ENCODE assay signal across 17 cellular contexts in the genomic region with DNA sequence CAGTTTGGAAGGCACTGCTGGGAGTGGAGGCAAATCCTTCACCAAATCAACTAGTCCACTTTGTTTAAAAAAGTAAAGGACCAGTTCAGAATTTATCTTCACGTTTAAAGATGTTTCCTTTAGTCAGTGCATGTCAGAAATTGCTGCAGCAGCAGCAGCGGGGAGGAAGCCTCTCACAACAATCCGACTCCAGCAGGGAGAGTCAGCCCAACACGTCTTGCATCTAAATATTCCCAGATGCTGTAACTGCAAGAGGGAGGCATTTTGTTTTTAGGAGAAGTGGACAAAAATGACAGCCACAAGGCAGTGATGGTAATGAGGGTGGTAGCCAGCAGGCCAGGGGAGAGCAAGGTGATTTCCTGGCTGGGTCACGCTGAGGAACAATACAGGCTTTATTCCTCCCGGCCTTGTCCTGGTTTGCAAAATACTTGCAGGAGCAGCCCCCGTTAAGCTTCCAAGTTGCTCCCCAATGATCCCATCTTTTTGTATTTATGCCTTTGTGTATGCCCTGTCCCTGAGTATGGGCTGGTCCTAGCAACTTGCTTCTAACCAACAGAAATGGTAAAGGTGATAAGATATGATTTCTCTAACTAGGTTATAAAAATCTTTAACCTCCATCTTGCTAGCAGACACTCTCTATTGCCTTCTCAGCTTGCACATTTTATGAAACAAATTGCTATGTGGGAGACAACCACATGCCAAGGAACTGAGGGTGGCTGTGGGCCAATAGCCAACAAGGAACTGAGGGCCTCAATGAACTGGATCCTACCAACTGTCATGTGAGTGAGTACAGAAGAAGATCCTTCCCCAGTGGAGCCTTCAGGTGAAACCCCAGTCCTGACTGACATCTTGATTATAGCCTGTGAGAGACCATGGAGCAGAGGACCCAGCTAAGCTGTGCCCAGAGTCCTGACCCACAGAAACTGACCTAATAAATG.
A peak's percentile ranks its signal among the peaks of the same experiment; 100 is the strongest.
DNase-seq lines count a peak whose midpoint lies in the region; ATAC-seq and TF ChIP-seq lines count a peak whose summit lies in the region.
"Had no signal": no experiment of that assay in that cellular context is flagged by ENCODE, and none has a peak within 500 bp of the region (broad histone marks: within the 10 kb centered on the region; RNA-seq: fewer than 3 reads in every experiment).

No MANE protein-coding gene starts in this region.

- no peak for TF ChIP-seq CTCF in HEK293 (tag by site-specific recombination; IDR thresholded peaks at IDR 0.05)
- no peak for TF ChIP-seq CTCF in brain (conservative IDR thresholded peaks at IDR 0.05)

- H3K27ac ChIP-seq in HEK293 (ENCODE audit: extremely low read depth, low read depth, low read length) = no peak overlapping the region
- H3K27ac ChIP-seq: HL-60, KMS-11 had no signal

- intact Hi-C loops in sciatic nerve (cut with DNase I) = no loop called here

- POLR2A ChIA-PET in HEK293 (lab: Yijun Ruan, JAX) = no interaction called here

- H3K36me3 Mint-ChIP-seq in brain = no peaks in the 10 kb centered on the region

- ATAC-seq in sciatic nerve (peak; percentile 48), GM18502 (IDR thresholded peaks at IDR 0.05; ENCODE audit: poor library complexity, unreplicated experiment) (no peak), HG03108 (IDR thresholded peaks at IDR 0.05; ENCODE audit: unreplicated experiment) (no peak)
- ATAC-seq: Panc1 had no signal

- no peaks in the 10 kb centered on the region for H3K27me3 ChIP-seq in HAP-1 (ENCODE audit: low read depth)

- in situ Hi-C loops in HAP-1 (cut with MboI; ENCODE audit: low sequenced_read_pairs) = no loop called here

- H3K27me3 Mint-ChIP-seq in brain = peaks cover 5% of the 10 kb centered on the region

- H3K4me3 Mint-ChIP-seq in brain = peak overlapping the region in 3 of 5 experiments; percentile 16 to 68 (median 42)

- peak; percentile 17 for DNase-seq in left kidney (ENCODE audit: low read depth, low spot score)
- DNase-seq in sciatic nerve (ENCODE audit: low spot score) = no peak
- no peak for DNase-seq in HT-29 (ENCODE audit: low spot score)
- no peak for DNase-seq in HAP-1 (ENCODE audit: low spot score in 2 of 2)
- DNase-seq: DMS53, MM.1S, NCI-H1930, NCI-H2171 treated with DMSO at 0.1 percent for 48 hours, NCI-H510A, Right ventricle myocardium superior had no signal

- H3K27ac Mint-ChIP-seq in brain = peak overlapping the region; percentile 52 to 95 (median 84)

- H3K4me1 Mint-ChIP-seq in brain = peaks cover 43% of the 10 kb centered on the region

- H3K9me3 Mint-ChIP-seq in brain = no peaks in the 10 kb centered on the region

- H3K36me3 ChIP-seq in HEK293 (ENCODE audit: control insufficient read depth in 2 of 2, insufficient read depth in 1 of 2, low read length in 2 of 2) = no peaks in the 10 kb centered on the region
- no peaks in the 10 kb centered on the region for H3K36me3 ChIP-seq in HAP-1 (replicated peaks)

- no peaks in the 10 kb centered on the region for H3K4me1 ChIP-seq in HEK293 (ENCODE audit: control insufficient read depth, insufficient read depth, low read length)
- no peaks in the 10 kb centered on the region for H3K4me1 ChIP-seq in HAP-1

- H3K9me3 ChIP-seq in HEK293 (ENCODE audit: control insufficient read depth, insufficient read depth, low read depth, low read length) (no peaks in the 10 kb centered on the region), HAP-1 (no peaks in the 10 kb centered on the region)

- no peak overlapping the region for H3K4me3 ChIP-seq in HEK293 (ENCODE audit: low read depth, low read length)
- H3K4me3 ChIP-seq in HAP-1 = no peak overlapping the region

- CTCF ChIA-PET in HEK293 (lab: Yijun Ruan, JAX) = no interaction called here

TF ChIP-seq in HEK293, 187 proteins besides CTCF, POLR2A, EP300 and RAD21:
- TF ChIP-seq BCL11B (tag by site-specific recombination; IDR thresholded peaks at IDR 0.05; ENCODE audit: low read depth) (no peak), GLIS1 (tag by site-specific recombination; IDR thresholded peaks at IDR 0.05) (peak; percentile 30)
